9 cellular contexts compared by ENCODE assay signal in genomic region chr3:14143271-14143605, GRCh38. TPM values are rescaled to one million over a fixed set of nuclear protein-coding genes. Genes with fewer than 3 reads are reported as not detected.
DNase-seq lines count a peak whose midpoint lies in the region; ATAC-seq and TF ChIP-seq lines count a peak whose summit lies in the region.
"Had no signal": no experiment of that assay in that cellular context is flagged by ENCODE, and none has a peak within 500 bp of the region (broad histone marks: within the 10 kb centered on the region; RNA-seq: fewer than 3 reads in every experiment).

No MANE protein-coding gene starts in this region.

- DNase-seq in activated CD4-positive, alpha-beta T cell treated with anti-CD3 and anti-CD28 coated beads for 36 hours, result no peak
- no peak for DNase-seq in activated CD4-positive, alpha-beta T cell treated with anti-CD3 and anti-CD28 coated beads for 1 hour
- DNase-seq in activated naive CD4-positive, alpha-beta T cell treated with anti-CD3 and anti-CD28 coated beads, Interleukin-2, amount 50 U/mL, for 72 hours (ENCODE audit: low spot score in 2 of 2), result no peak
- DNase-seq in hepatic stellate cell (ENCODE audit: low spot score) (peak; percentile 60), stromal cell of bone marrow (ENCODE audit: low read depth) (peak; percentile 16), GM10248 (ENCODE audit: extremely low spot score) (no peak)
- DNase-seq: NCI-H524 treated with DMSO at 0.1 percent for 48 hours had no signal

- H3K36me3 Mint-ChIP-seq in activated CD4-positive, alpha-beta T cell treated with anti-CD3 and anti-CD28 coated beads for 36 hours (ENCODE audit: low read depth), result peaks cover 41% of the 10 kb centered on the region
- H3K36me3 Mint-ChIP-seq in activated naive CD4-positive, alpha-beta T cell treated with anti-CD3 and anti-CD28 coated beads, Interleukin-2, amount 50 U/mL, for 72 hours, result peaks cover 7 to 17% of the 10 kb centered on the region in 2 donors

- no peak overlapping the region for H3K4me3 Mint-ChIP-seq in activated CD4-positive, alpha-beta T cell treated with anti-CD3 and anti-CD28 coated beads for 36 hours

- intact Hi-C loops in activated CD4-positive, alpha-beta T cell treated with anti-CD3 and anti-CD28 coated beads for 36 hours (cut with DNase I, micrococcal nuclease), result loop anchor here in 1 of 2 experiments (10.0 kb wide), 1 partner anchor 262 kb away; the partner anchor contains the start of gene SLC6A6

- no peaks in the 10 kb centered on the region for H3K27me3 Mint-ChIP-seq in activated CD4-positive, alpha-beta T cell treated with anti-CD3 and anti-CD28 coated beads for 36 hours

- POLR2A ChIA-PET in activated CD4-positive, alpha-beta T cell treated with anti-CD3 and anti-CD28 coated beads for 36 hours (lab: Charles Lee), result interaction anchor here (1.0 to 2.0 kb wide), 2 partner anchors 18 to 35 kb away, joined by 5 to 9 read pairs; partner anchors contain the start of genes CHCHD4, LSM3, TMEM43 and XPC
- POLR2A ChIA-PET in GM10248 (lab: Yijun Ruan, JAX), result interaction anchor here (1.1 kb wide), 1 partner anchor 35 kb away, joined by 3 read pairs; the partner anchor contains the start of genes LSM3 and XPC

- H3K4me1 Mint-ChIP-seq in activated CD4-positive, alpha-beta T cell treated with anti-CD3 and anti-CD28 coated beads for 36 hours, result peaks cover 56% of the 10 kb centered on the region

- CTCF ChIA-PET in activated CD4-positive, alpha-beta T cell treated with anti-CD3 and anti-CD28 coated beads for 36 hours (lab: Charles Lee), result interaction anchor here (0.8 to 2.5 kb wide), 6 partner anchors 9 to 36 kb away, joined by 3 to 6 read pairs (median 4); partner anchors contain the start of gene LSM3
- CTCF ChIA-PET in GM10248 (lab: Yijun Ruan, JAX), result interaction anchor here (1.1 to 1.5 kb wide), 4 partner anchors 12 to 60 kb away, joined by 3 to 4 read pairs (median 4); partner anchors contain the start of genes CHCHD4 and TMEM43

- H3K9me3 Mint-ChIP-seq in activated CD4-positive, alpha-beta T cell treated with anti-CD3 and anti-CD28 coated beads for 36 hours (ENCODE audit: low read depth), result no peaks in the 10 kb centered on the region
- H3K9me3 Mint-ChIP-seq in activated naive CD4-positive, alpha-beta T cell treated with anti-CD3 and anti-CD28 coated beads, Interleukin-2, amount 50 U/mL, for 72 hours, result no peaks in the 10 kb centered on the region

- peak overlapping the region; percentile 91 for H3K27ac Mint-ChIP-seq in activated CD4-positive, alpha-beta T cell treated with anti-CD3 and anti-CD28 coated beads for 36 hours
- peak overlapping the region; percentile 71 to 98 for H3K27ac Mint-ChIP-seq in activated naive CD4-positive, alpha-beta T cell treated with anti-CD3 and anti-CD28 coated beads, Interleukin-2, amount 50 U/mL, for 72 hours

- TF ChIP-seq CTCF in GM10248 (IDR thresholded peaks at IDR 0.05; ENCODE audit: control extremely low read depth, extremely low read depth, low read depth, missing control alignments), result no peak

- peak; percentile 35 for ATAC-seq in activated CD4-positive, alpha-beta T cell treated with anti-CD3 and anti-CD28 coated beads for 36 hours
- peak; percentile 8 to 31 for ATAC-seq in activated naive CD4-positive, alpha-beta T cell treated with anti-CD3 and anti-CD28 coated beads, Interleukin-2, amount 50 U/mL, for 72 hours
- ATAC-seq in HG02981 (IDR thresholded peaks at IDR 0.05; ENCODE audit: unreplicated experiment), result no peak
- ATAC-seq in GM19397 (IDR thresholded peaks at IDR 0.05; ENCODE audit: unreplicated experiment), result no peak

RNA-seq across cellular contexts. Expression of gene TMEM43, which starts 18.4 kb away (rescaled TPM):
- total RNA-seq in activated CD4-positive, alpha-beta T cell treated with anti-CD3 and anti-CD28 coated beads for 36 hours, result 10 to 100 TPM; 28.3 to 28.5 TPM
- total RNA-seq in activated naive CD4-positive, alpha-beta T cell treated with anti-CD3 and anti-CD28 coated beads, Interleukin-2, amount 50 U/mL, for 72 hours, result 10 to 100 TPM; 17.5 to 37.1 TPM

RNA-seq across cellular contexts. Expression of gene CHCHD4, which starts 18.6 kb away (rescaled TPM):
- 10 to 100 TPM; 23.3 TPM for total RNA-seq in activated CD4-positive, alpha-beta T cell treated with anti-CD3 and anti-CD28 coated beads for 36 hours
- 10 to 100 TPM; 10.0 to 23.2 TPM for total RNA-seq in activated naive CD4-positive, alpha-beta T cell treated with anti-CD3 and anti-CD28 coated beads, Interleukin-2, amount 50 U/mL, for 72 hours

RNA-seq across cellular contexts. Expression of gene XPC, which starts 35.2 kb away (rescaled TPM):
- total RNA-seq in activated CD4-positive, alpha-beta T cell treated with anti-CD3 and anti-CD28 coated beads for 36 hours, result 10 to 100 TPM; 24.3 to 24.7 TPM
- total RNA-seq in activated naive CD4-positive, alpha-beta T cell treated with anti-CD3 and anti-CD28 coated beads, Interleukin-2, amount 50 U/mL, for 72 hours, result 10 to 100 TPM; 24.5 to 51.4 TPM

RNA-seq across cellular contexts. Expression of gene LSM3, which starts 35.4 kb away (rescaled TPM):
- 10 to 100 TPM; 23.0 to 30.2 TPM for total RNA-seq in activated CD4-positive, alpha-beta T cell treated with anti-CD3 and anti-CD28 coated beads for 36 hours
- 10 to 100 TPM; 20.5 to 24.5 TPM for total RNA-seq in activated naive CD4-positive, alpha-beta T cell treated with anti-CD3 and anti-CD28 coated beads, Interleukin-2, amount 50 U/mL, for 72 hours

Comparison
In these comparisons a context has a peak if more than half of its experiments do, and no peak if none do; other contexts are left out.
1. ATAC-seq: peak in activated CD4-positive, alpha-beta T cell treated with anti-CD3 and anti-CD28 coated beads for 36 hours (single experiment) and activated naive CD4-positive, alpha-beta T cell treated with anti-CD3 and anti-CD28 coated beads, Interleukin-2, amount 50 U/mL, for 72 hours (2 of 2); none in HG02981 (single experiment) and GM19397 (single experiment).
2. DNase-seq: peak in hepatic stellate cell (single experiment) and stromal cell of bone marrow (single experiment); none in activated CD4-positive, alpha-beta T cell treated with anti-CD3 and anti-CD28 coated beads for 36 hours (single experiment), activated CD4-positive, alpha-beta T cell treated with anti-CD3 and anti-CD28 coated beads for 1 hour (single experiment), activated naive CD4-positive, alpha-beta T cell treated with anti-CD3 and anti-CD28 coated beads, Interleukin-2, amount 50 U/mL, for 72 hours (0 of 2) and GM10248 (single experiment).